1 cellular context compared by ENCODE assay signal in genomic region chr3:47443611-47443995, GRCh38.
TF ChIP-seq lines count a peak whose summit lies in the region.

No MANE protein-coding gene starts in this region.

TF ChIP-seq in HepG2, 621 proteins besides CTCF, POLR2A, EP300 and RAD21 (continued from another document and continues in another):
- TF ChIP-seq SNAPC4 (CRISPR knock-in tag; IDR thresholded peaks at IDR 0.05) (no peak), NFE2 (CRISPR knock-in tag; IDR thresholded peaks at IDR 0.05) (no peak), ZNF563 (CRISPR knock-in tag; IDR thresholded peaks at IDR 0.05) (no peak), DPF2 (CRISPR knock-in tag; IDR thresholded peaks at IDR 0.05; ENCODE audit: borderline replicate concordance, low read depth) (0 out of 2 replicates have a peak, but pooled peaks have one; percentile 41), DR1 (CRISPR knock-in tag; IDR thresholded peaks at IDR 0.05) (no peak), ZNF772 (CRISPR knock-in tag; IDR thresholded peaks at IDR 0.05) (no peak), RXRB (CRISPR knock-in tag; IDR thresholded peaks at IDR 0.05; ENCODE audit: borderline replicate concordance) (peak; percentile 78), TEF (CRISPR knock-in tag; IDR thresholded peaks at IDR 0.05) (no peak), SRF (IDR thresholded peaks at IDR 0.05; ENCODE audit: low read depth, low read length) (no peak), ZNF136 (CRISPR knock-in tag; IDR thresholded peaks at IDR 0.05; ENCODE audit: low read depth) (no peak), ZNF431 (CRISPR knock-in tag; IDR thresholded peaks at IDR 0.05; ENCODE audit: borderline replicate concordance, low read depth) (no peak), DNMT3B (CRISPR knock-in tag; conservative IDR thresholded peaks at IDR 0.05) (no peak), ZHX2 (IDR thresholded peaks at IDR 0.05; ENCODE audit: low read depth) (no peak), ZHX2 (CRISPR knock-in tag; IDR thresholded peaks at IDR 0.05; ENCODE audit: borderline replicate concordance) (no peak), NFYC (CRISPR knock-in tag; IDR thresholded peaks at IDR 0.05) (no peak), KDM6A (CRISPR knock-in tag; IDR thresholded peaks at IDR 0.05; ENCODE audit: low read depth) (peak; percentile 87), ZNF10 (CRISPR knock-in tag; IDR thresholded peaks at IDR 0.05; ENCODE audit: borderline replicate concordance, low read depth) (no peak), SPEN (CRISPR knock-in tag; IDR thresholded peaks at IDR 0.05; ENCODE audit: low read depth) (no peak), ZHX1 (CRISPR knock-in tag; IDR thresholded peaks at IDR 0.05; ENCODE audit: low read depth) (no peak), CENPT (CRISPR knock-in tag; IDR thresholded peaks at IDR 0.05; ENCODE audit: low read depth) (no peak), ARID3A (IDR thresholded peaks at IDR 0.05; ENCODE audit: low read depth, low read length) (peak; percentile 66), ZSCAN20 (CRISPR knock-in tag; IDR thresholded peaks at IDR 0.05; ENCODE audit: borderline replicate concordance) (no peak), NFKB2 (CRISPR knock-in tag; IDR thresholded peaks at IDR 0.05; ENCODE audit: borderline replicate concordance) (no peak), CBX5 (CRISPR knock-in tag; IDR thresholded peaks at IDR 0.05; ENCODE audit: borderline replicate concordance) (no peak), PRDM15 (CRISPR knock-in tag; IDR thresholded peaks at IDR 0.05) (peak; percentile 84; the same call in 1 of the 2 replicates), ZNF496 (CRISPR knock-in tag; IDR thresholded peaks at IDR 0.05; ENCODE audit: insufficient replicate concordance) (no peak), ZNF556 (CRISPR knock-in tag; IDR thresholded peaks at IDR 0.05; ENCODE audit: borderline replicate concordance) (no peak)
- TF ChIP-seq, protein P1, sequence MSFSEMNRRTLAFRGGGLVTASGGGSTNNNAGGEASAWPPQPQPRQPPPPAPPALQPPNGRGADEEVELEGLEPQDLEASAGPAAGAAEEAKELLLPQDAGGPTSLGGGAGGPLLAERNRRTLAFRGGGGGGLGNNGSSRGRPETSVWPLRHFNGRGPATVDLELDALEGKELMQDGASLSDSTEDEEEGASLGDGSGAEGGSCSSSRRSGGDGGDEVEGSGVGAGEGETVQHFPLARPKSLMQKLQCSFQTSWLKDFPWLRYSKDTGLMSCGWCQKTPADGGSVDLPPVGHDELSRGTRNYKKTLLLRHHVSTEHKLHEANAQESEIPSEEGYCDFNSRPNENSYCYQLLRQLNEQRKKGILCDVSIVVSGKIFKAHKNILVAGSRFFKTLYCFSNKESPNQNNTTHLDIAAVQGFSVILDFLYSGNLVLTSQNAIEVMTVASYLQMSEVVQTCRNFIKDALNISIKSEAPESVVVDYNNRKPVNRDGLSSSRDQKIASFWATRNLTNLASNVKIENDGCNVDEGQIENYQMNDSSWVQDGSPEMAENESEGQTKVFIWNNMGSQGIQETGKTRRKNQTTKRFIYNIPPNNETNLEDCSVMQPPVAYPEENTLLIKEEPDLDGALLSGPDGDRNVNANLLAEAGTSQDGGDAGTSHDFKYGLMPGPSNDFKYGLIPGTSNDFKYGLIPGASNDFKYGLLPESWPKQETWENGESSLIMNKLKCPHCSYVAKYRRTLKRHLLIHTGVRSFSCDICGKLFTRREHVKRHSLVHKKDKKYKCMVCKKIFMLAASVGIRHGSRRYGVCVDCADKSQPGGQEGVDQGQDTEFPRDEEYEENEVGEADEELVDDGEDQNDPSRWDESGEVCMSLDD (CRISPR knock-in tag; IDR thresholded peaks at IDR 0.05; ENCODE audit: borderline replicate concordance), result no peak
